Comparison of ENCODE assay signal across 2 cellular contexts in genomic region chr3:4852780-4853748, GRCh38.
A peak's percentile ranks its signal among the peaks of the same experiment; 100 is the strongest.
TF ChIP-seq lines count a peak whose summit lies in the region.

No MANE protein-coding gene starts in this region.

TF ChIP-seq in SK-N-SH, 30 proteins besides CTCF, POLR2A, EP300 and RAD21 (continued from another document):
- TF ChIP-seq, protein P1, sequence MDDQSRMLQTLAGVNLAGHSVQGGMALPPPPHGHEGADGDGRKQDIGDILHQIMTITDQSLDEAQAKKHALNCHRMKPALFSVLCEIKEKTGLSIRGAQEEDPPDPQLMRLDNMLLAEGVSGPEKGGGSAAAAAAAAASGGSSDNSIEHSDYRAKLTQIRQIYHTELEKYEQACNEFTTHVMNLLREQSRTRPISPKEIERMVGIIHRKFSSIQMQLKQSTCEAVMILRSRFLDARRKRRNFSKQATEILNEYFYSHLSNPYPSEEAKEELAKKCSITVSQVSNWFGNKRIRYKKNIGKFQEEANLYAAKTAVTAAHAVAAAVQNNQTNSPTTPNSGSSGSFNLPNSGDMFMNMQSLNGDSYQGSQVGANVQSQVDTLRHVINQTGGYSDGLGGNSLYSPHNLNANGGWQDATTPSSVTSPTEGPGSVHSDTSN (IDR thresholded peaks at IDR 0.05): 0 out of 2 replicates have a peak, but pooled peaks have one; percentile 23

TF ChIP-seq in SK-N-SH treated with all-trans-retinoic acid at 6 μM for 48 hours, 23 proteins besides CTCF, POLR2A, EP300 and RAD21 (continued from another document):
- TF ChIP-seq, protein P2, sequence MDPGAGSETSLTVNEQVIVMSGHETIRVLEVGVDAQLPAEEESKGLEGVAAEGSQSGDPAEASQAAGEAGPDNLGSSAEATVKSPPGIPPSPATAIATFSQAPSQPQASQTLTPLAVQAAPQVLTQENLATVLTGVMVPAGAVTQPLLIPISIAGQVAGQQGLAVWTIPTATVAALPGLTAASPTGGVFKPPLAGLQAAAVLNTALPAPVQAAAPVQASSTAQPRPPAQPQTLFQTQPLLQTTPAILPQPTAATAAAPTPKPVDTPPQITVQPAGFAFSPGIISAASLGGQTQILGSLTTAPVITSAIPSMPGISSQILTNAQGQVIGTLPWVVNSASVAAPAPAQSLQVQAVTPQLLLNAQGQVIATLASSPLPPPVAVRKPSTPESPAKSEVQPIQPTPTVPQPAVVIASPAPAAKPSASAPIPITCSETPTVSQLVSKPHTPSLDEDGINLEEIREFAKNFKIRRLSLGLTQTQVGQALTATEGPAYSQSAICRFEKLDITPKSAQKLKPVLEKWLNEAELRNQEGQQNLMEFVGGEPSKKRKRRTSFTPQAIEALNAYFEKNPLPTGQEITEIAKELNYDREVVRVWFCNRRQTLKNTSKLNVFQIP (CRISPR knock-in tag; IDR thresholded peaks at IDR 0.05; ENCODE audit: borderline replicate concordance, low read depth): no peak
- TF ChIP-seq, protein P3, sequence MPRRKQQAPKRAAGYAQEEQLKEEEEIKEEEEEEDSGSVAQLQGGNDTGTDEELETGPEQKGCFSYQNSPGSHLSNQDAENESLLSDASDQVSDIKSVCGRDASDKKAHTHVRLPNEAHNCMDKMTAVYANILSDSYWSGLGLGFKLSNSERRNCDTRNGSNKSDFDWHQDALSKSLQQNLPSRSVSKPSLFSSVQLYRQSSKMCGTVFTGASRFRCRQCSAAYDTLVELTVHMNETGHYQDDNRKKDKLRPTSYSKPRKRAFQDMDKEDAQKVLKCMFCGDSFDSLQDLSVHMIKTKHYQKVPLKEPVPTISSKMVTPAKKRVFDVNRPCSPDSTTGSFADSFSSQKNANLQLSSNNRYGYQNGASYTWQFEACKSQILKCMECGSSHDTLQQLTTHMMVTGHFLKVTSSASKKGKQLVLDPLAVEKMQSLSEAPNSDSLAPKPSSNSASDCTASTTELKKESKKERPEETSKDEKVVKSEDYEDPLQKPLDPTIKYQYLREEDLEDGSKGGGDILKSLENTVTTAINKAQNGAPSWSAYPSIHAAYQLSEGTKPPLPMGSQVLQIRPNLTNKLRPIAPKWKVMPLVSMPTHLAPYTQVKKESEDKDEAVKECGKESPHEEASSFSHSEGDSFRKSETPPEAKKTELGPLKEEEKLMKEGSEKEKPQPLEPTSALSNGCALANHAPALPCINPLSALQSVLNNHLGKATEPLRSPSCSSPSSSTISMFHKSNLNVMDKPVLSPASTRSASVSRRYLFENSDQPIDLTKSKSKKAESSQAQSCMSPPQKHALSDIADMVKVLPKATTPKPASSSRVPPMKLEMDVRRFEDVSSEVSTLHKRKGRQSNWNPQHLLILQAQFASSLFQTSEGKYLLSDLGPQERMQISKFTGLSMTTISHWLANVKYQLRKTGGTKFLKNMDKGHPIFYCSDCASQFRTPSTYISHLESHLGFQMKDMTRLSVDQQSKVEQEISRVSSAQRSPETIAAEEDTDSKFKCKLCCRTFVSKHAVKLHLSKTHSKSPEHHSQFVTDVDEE (CRISPR knock-in tag; IDR thresholded peaks at IDR 0.05): no peak
- no peak for TF ChIP-seq ISL1 (CRISPR knock-in tag; IDR thresholded peaks at IDR 0.05)
